26 cellular contexts compared by ENCODE assay signal in the genomic region with DNA sequence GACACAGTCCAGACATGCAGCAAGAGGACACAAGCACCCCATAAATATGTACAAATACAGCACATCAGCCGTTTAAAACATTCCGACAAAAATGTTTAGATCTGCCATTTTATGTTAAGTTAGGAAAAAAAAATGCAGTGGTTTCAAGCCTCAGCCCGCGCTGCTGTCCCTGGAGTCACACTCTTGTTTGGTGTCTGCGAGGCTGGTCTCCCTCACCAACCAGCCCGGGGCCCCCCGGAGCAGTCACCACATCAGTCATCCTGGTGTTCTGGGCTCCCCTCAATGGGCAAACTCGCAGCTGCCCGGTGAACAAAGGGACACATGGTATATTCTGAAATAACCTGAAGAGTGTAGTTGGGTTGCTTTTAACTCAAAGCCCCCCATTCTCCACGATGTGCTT.
"Had no signal": no experiment of that assay in that cellular context is flagged by ENCODE, and none has a peak within 500 bp of the region (broad histone marks: within the 10 kb centered on the region; RNA-seq: fewer than 3 reads in every experiment).

No MANE protein-coding gene starts in this region.

- H3K9me3 ChIP-seq: left lung, lower lobe of right lung, neutrophil, suprapubic skin, thoracic aorta, tibial artery, upper lobe of right lung had no signal

- ATAC-seq: left colon; left lung; lower lobe of right lung; naive thymus-derived CD8-positive, alpha-beta T cell; right cardiac atrium; sciatic nerve; stimulated activated effector memory CD8-positive, alpha-beta T cell treated with anti-CD3 and anti-CD28 coated beads, Interleukin-12 subunit alpha, Interleukin-12 subunit beta, amount 100 ng/mL, for 72 hours; upper lobe of right lung had no signal

- H3K27ac ChIP-seq: left lung, lower lobe of right lung, neutrophil, parathyroid adenoma, skin epidermis, suprapubic skin, thoracic aorta, tibial artery, upper lobe of right lung had no signal

- DNase-seq: immature natural killer cell; kidney; left colon; lower lobe of right lung; mammary epithelial cell; mesenchymal stem cell; naive thymus-derived CD8-positive, alpha-beta T cell; occipital lobe; right cardiac atrium; stimulated activated CD4-positive, alpha-beta T cell treated with anti-CD3 and anti-CD28 coated beads, Interleukin-4, amount 100 ng/mL, for 24 hours; stimulated activated naive CD4-positive, alpha-beta T cell; tibial artery; trophoblast cell had no signal

- H3K27me3 Mint-ChIP-seq: stimulated activated naive CD8-positive, alpha-beta T cell treated with anti-CD3 and anti-CD28 coated beads, Interleukin-15, Interleukin-2, amounts not matched to agents 100 ng/mL and 50 ng/mL, for 24 hours had no signal

- H3K4me3 Mint-ChIP-seq: immature natural killer cell; naive thymus-derived CD8-positive, alpha-beta T cell; nephron; neural crest cell; stimulated activated effector memory CD8-positive, alpha-beta T cell treated with anti-CD3 and anti-CD28 coated beads, Interleukin-12 subunit alpha, Interleukin-12 subunit beta, amount 100 ng/mL, for 72 hours; stimulated activated naive CD8-positive, alpha-beta T cell treated with anti-CD3 and anti-CD28 coated beads, Interleukin-15, Interleukin-2, amounts not matched to agents 100 ng/mL and 50 ng/mL, for 24 hours had no signal

- H3K9me3 Mint-ChIP-seq: immature natural killer cell; naive thymus-derived CD8-positive, alpha-beta T cell; stimulated activated effector memory CD8-positive, alpha-beta T cell treated with anti-CD3 and anti-CD28 coated beads, Interleukin-12 subunit alpha, Interleukin-12 subunit beta, amount 100 ng/mL, for 72 hours; stimulated activated naive CD8-positive, alpha-beta T cell treated with anti-CD3 and anti-CD28 coated beads, Interleukin-15, Interleukin-2, amounts not matched to agents 100 ng/mL and 50 ng/mL, for 24 hours had no signal

- H3K36me3 ChIP-seq: left lung, lower lobe of right lung, neutrophil, suprapubic skin, thoracic aorta, tibial artery, upper lobe of right lung had no signal

- H3K27ac Mint-ChIP-seq: immature natural killer cell; naive thymus-derived CD8-positive, alpha-beta T cell; nephron; progenitor cell of endocrine pancreas; stimulated activated effector memory CD8-positive, alpha-beta T cell treated with anti-CD3 and anti-CD28 coated beads, Interleukin-12 subunit alpha, Interleukin-12 subunit beta, amount 100 ng/mL, for 72 hours; stimulated activated naive CD8-positive, alpha-beta T cell treated with anti-CD3 and anti-CD28 coated beads, Interleukin-15, Interleukin-2, amounts not matched to agents 100 ng/mL and 50 ng/mL, for 24 hours had no signal

- H3K4me3 ChIP-seq: left lung, lower lobe of right lung, skin epidermis, suprapubic skin, thoracic aorta, tibial artery, upper lobe of right lung had no signal

- H3K36me3 Mint-ChIP-seq: immature natural killer cell; naive thymus-derived CD8-positive, alpha-beta T cell; stimulated activated effector memory CD8-positive, alpha-beta T cell treated with anti-CD3 and anti-CD28 coated beads, Interleukin-12 subunit alpha, Interleukin-12 subunit beta, amount 100 ng/mL, for 72 hours had no signal

- H3K4me1 ChIP-seq: left lung, lower lobe of right lung, parathyroid adenoma, suprapubic skin, tibial artery, upper lobe of right lung had no signal

- H3K9ac ChIP-seq: parathyroid adenoma had no signal

- H3K4me1 Mint-ChIP-seq: immature natural killer cell; nephron; neural crest cell; stimulated activated effector memory CD8-positive, alpha-beta T cell treated with anti-CD3 and anti-CD28 coated beads, Interleukin-12 subunit alpha, Interleukin-12 subunit beta, amount 100 ng/mL, for 72 hours had no signal

- H3K27me3 ChIP-seq: neutrophil, suprapubic skin, tibial artery had no signal
